8 cellular contexts compared by ENCODE assay signal in the genomic region with DNA sequence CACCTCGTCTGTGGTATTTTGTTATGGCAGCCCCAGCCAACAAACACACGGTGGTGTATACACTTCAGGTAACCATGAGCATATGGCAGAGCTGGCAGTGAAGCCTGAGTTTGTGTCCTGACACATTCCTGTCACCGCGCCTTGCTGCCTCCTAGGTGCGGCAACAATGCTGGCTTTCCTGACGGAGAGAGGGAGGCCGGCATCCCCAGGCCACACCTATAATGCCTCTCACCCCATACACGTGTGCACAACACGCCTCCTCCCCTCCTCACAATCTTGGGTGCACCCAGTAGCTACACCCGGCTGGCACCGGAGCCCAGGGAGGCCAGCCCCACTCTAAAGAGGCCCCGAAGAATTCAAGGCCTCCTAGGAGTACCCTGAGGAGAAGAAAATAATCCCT.
DNase-seq lines count a peak whose midpoint lies in the region; ATAC-seq, FAIRE-seq and TF ChIP-seq lines count a peak whose summit lies in the region.

No MANE protein-coding gene starts in this region.

- no peaks in the 10 kb centered on the region; a peak in 1 of 4 replicates for H3K36me3 ChIP-seq in GM12878 (ENCODE audit: control insufficient read depth in 2 of 2, insufficient read depth in 2 of 2, low read length in 1 of 2)
- no peaks in the 10 kb centered on the region for H3K36me3 ChIP-seq in pancreas
- no peaks in the 10 kb centered on the region for H3K36me3 ChIP-seq in MG63
- peaks cover 0 to 9% (median 0%) of the 10 kb centered on the region in 3 donors for H3K36me3 ChIP-seq in tibial nerve

- TF ChIP-seq EP300 in GM12878 (IDR thresholded peaks at IDR 0.05; ENCODE audit: borderline replicate concordance in 1 of 2, control insufficient read depth in 1 of 2, low read depth in 2 of 2, low read length in 2 of 2) (no peak), tibial nerve (IDR thresholded peaks at IDR 0.05) (no peak)

- SMC1A ChIA-PET in GM12878 (lab: Charles Lee; ENCODE audit: uncharacterized antibody, unreplicated experiment), result interaction anchor here (1.1 to 2.3 kb wide), 3 partner anchors 11 to 17 kb away, joined by 3 to 13 read pairs (median 4); no protein-coding TSS in a partner anchor

- H2AFZ ChIP-seq in GM12878 (ENCODE audit: control insufficient read depth, low read depth, low read length), result peak overlapping the region; percentile 72

- WGBS in GM12878 (ENCODE audit: insufficient coverage, insufficient replicate concordance, low lambda C conversion rate, missing lambda C conversion rate), result 69% methylated on average over 12 of the region's 12 CpGs
- WGBS in pancreas, 2 donors, result 73 to 79% methylated on average over 12 of the region's 12 CpGs
- WGBS in tibial nerve, 2 donors, result 70 to 75% methylated on average over 12 of the region's 12 CpGs

- TF ChIP-seq CTCF in GM12878 (IDR thresholded peaks at IDR 0.05 in 2 of 3, conservative IDR thresholded peaks at IDR 0.05 in 1 of 3; ENCODE audit: control insufficient read depth in 2 of 3, extremely low read depth in 1 of 3, insufficient read depth in 1 of 3, low read depth in 3 of 3, low read length in 3 of 3) (no peak), pancreas (IDR thresholded peaks at IDR 0.05) (no peak), tibial nerve (IDR thresholded peaks at IDR 0.05) (no peak)

- H3K4me1 ChIP-seq in GM12878 (ENCODE audit: control insufficient read depth, insufficient read depth, low read length) (peaks cover 4% of the 10 kb centered on the region; the same call in 1 of the 2 replicates), pancreas (no peaks in the 10 kb centered on the region), tibial nerve (peaks cover 0 to 17% (median 0%) of the 10 kb centered on the region in 4 donors)

- intact Hi-C loops in GM12878 (cut with micrococcal nuclease; ENCODE audit: unreplicated experiment), result loop anchor here (1.0 kb wide), 1 partner anchor 306 kb away; a partner anchor contains a TSS
- intact Hi-C loops in pancreas (cut with DNase I), result no loop called here

- H3K4me3 ChIP-seq in GM12878 (no peak overlapping the region), pancreas (no peak overlapping the region), MG63 (no peak overlapping the region), tibial nerve (no peak overlapping the region)

- DNase-seq in GM12878 (ENCODE audit: low read depth, low spot score) (no peak), pancreas (no peak), MG63 (no peak), tibial nerve (ENCODE audit: low spot score in 2 of 2) (no peak), kidney glomerular epithelial cell (lab: John Stamatoyannopoulos, UW) (no peak)

- H3K9me3 ChIP-seq in GM12878 (replicated peaks; ENCODE audit: control insufficient read depth, insufficient read depth, low read length) (no peaks in the 10 kb centered on the region), pancreas (no peaks in the 10 kb centered on the region), MG63 (no peaks in the 10 kb centered on the region), tibial nerve (no peaks in the 10 kb centered on the region)

- FAIRE-seq in GM12878 (lab: Jason Lieb, UNC) (no peak), pancreas (lab: Jason Lieb, UNC) (no peak)

- RAD21 ChIA-PET in GM12878 (lab: Charles Lee; ENCODE audit: unreplicated experiment), result interaction anchor here (0.9 to 1.4 kb wide), 3 partner anchors 16 to 306 kb away, joined by 3 to 10 read pairs (median 3); a partner anchor contains a TSS

- no peak for TF ChIP-seq RAD21 in GM12878 (IDR thresholded peaks at IDR 0.05; ENCODE audit: insufficient read depth, low read depth, low read length)

- no peak overlapping the region for H3K9ac ChIP-seq in GM12878 (ENCODE audit: control insufficient read depth, insufficient read depth, low read length)

- in situ Hi-C loops in GM12878 (cut with MboI), result loop anchor here (25.0 kb wide), 1 partner anchor 754 kb away; no protein-coding TSS in a partner anchor

- no TSS peak for BruUV-seq in GM12878 (replicated peaks; lab: Mats Ljungman, UMichigan)

- CTCF ChIA-PET in GM12878 (lab: Yijun Ruan, JAX), result interaction anchor here (0.6 to 12.8 kb wide), 13 partner anchors 8 to 753 kb away, joined by 3 to 190 read pairs (median 4); no protein-coding TSS in a partner anchor

- H3K27me3 ChIP-seq in GM12878 (replicated peaks in 1 of 2; ENCODE audit: control insufficient read depth in 2 of 2, insufficient read depth in 2 of 2, low read length in 1 of 2) (no peaks in the 10 kb centered on the region), pancreas (no peaks in the 10 kb centered on the region), MG63 (no peaks in the 10 kb centered on the region), tibial nerve (no peaks in the 10 kb centered on the region)

- POLR2A ChIA-PET in GM12878 (lab: Charles Lee), result interaction anchor here (0.6 to 1.2 kb wide), 2 partner anchors 16 to 27 kb away, joined by 3 to 9 read pairs; no protein-coding TSS in a partner anchor

- H3K79me2 ChIP-seq in GM12878 (ENCODE audit: control insufficient read depth, insufficient read depth, low read length), result no peaks in the 10 kb centered on the region

- no peaks in the 10 kb centered on the region for H4K20me1 ChIP-seq in GM12878 (ENCODE audit: control insufficient read depth, insufficient read depth)

- TF ChIP-seq POLR2A in GM12878 (IDR thresholded peaks at IDR 0.05; ENCODE audit: low read depth, low read length) (no peak), tibial nerve (IDR thresholded peaks at IDR 0.05) (no peak)

- H3K4me2 ChIP-seq in GM12878 (ENCODE audit: control insufficient read depth, insufficient read depth), result no peak overlapping the region

- ATAC-seq in GM19395 (IDR thresholded peaks at IDR 0.05; ENCODE audit: unreplicated experiment) (peak; percentile 24), HG03095 (IDR thresholded peaks at IDR 0.05; ENCODE audit: unreplicated experiment) (peak; percentile 17), GM12878 (peak; percentile 49), pancreas (peak; percentile 9 to 49 (median 18)), HG03108 (IDR thresholded peaks at IDR 0.05; ENCODE audit: unreplicated experiment) (no peak)

- no peak overlapping the region for H3K27ac ChIP-seq in GM12878 (ENCODE audit: control insufficient read depth, insufficient read depth)
- no peak overlapping the region for H3K27ac ChIP-seq in pancreas
- peak overlapping the region in 1 of 4 donors; percentile 2 for H3K27ac ChIP-seq in tibial nerve

TF ChIP-seq in GM12878, 131 proteins besides CTCF, POLR2A, EP300 and RAD21 (continues in another document):
- TF ChIP-seq SIN3A (IDR thresholded peaks at IDR 0.05; ENCODE audit: low read depth, low read length), result no peak
- TF ChIP-seq RELA (IDR thresholded peaks at IDR 0.05; ENCODE audit: borderline replicate concordance, partially characterized antibody), result no peak
- TF ChIP-seq, protein P1, sequence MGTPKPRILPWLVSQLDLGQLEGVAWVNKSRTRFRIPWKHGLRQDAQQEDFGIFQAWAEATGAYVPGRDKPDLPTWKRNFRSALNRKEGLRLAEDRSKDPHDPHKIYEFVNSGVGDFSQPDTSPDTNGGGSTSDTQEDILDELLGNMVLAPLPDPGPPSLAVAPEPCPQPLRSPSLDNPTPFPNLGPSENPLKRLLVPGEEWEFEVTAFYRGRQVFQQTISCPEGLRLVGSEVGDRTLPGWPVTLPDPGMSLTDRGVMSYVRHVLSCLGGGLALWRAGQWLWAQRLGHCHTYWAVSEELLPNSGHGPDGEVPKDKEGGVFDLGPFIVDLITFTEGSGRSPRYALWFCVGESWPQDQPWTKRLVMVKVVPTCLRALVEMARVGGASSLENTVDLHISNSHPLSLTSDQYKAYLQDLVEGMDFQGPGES (IDR thresholded peaks at IDR 0.05), result no peak
- TF ChIP-seq ZNF384 (IDR thresholded peaks at IDR 0.05; ENCODE audit: borderline replicate concordance, low read depth, low read length), result no peak
- TF ChIP-seq ESRRA (IDR thresholded peaks at IDR 0.05; ENCODE audit: low read length), result no peak
- no peak for TF ChIP-seq NFXL1 (IDR thresholded peaks at IDR 0.05; ENCODE audit: borderline replicate concordance)
- TF ChIP-seq, protein P2, sequence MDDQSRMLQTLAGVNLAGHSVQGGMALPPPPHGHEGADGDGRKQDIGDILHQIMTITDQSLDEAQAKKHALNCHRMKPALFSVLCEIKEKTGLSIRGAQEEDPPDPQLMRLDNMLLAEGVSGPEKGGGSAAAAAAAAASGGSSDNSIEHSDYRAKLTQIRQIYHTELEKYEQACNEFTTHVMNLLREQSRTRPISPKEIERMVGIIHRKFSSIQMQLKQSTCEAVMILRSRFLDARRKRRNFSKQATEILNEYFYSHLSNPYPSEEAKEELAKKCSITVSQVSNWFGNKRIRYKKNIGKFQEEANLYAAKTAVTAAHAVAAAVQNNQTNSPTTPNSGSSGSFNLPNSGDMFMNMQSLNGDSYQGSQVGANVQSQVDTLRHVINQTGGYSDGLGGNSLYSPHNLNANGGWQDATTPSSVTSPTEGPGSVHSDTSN (IDR thresholded peaks at IDR 0.05; ENCODE audit: insufficient replicate concordance, low read depth, low read length), result no peak
- no peak for TF ChIP-seq SPI1 (IDR thresholded peaks at IDR 0.05; ENCODE audit: borderline replicate concordance, insufficient read depth, low read depth, low read length)
- no peak for TF ChIP-seq YBX1 (IDR thresholded peaks at IDR 0.05)
- TF ChIP-seq JUND (IDR thresholded peaks at IDR 0.05; ENCODE audit: low read depth, low read length), result no peak
- TF ChIP-seq, protein P3, sequence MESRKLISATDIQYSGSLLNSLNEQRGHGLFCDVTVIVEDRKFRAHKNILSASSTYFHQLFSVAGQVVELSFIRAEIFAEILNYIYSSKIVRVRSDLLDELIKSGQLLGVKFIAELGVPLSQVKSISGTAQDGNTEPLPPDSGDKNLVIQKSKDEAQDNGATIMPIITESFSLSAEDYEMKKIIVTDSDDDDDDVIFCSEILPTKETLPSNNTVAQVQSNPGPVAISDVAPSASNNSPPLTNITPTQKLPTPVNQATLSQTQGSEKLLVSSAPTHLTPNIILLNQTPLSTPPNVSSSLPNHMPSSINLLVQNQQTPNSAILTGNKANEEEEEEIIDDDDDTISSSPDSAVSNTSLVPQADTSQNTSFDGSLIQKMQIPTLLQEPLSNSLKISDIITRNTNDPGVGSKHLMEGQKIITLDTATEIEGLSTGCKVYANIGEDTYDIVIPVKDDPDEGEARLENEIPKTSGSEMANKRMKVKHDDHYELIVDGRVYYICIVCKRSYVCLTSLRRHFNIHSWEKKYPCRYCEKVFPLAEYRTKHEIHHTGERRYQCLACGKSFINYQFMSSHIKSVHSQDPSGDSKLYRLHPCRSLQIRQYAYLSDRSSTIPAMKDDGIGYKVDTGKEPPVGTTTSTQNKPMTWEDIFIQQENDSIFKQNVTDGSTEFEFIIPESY (IDR thresholded peaks at IDR 0.05), result no peak
- no peak for TF ChIP-seq ZZZ3 (IDR thresholded peaks at IDR 0.05; ENCODE audit: control insufficient read depth, insufficient read length, low read depth)
- TF ChIP-seq SUZ12 (IDR thresholded peaks at IDR 0.05; ENCODE audit: unreplicated experiment), result no peak
- TF ChIP-seq TAF1 (IDR thresholded peaks at IDR 0.05; ENCODE audit: borderline replicate concordance, low read depth, low read length), result no peak
- no peak for TF ChIP-seq ZNF622 (IDR thresholded peaks at IDR 0.05)
- TF ChIP-seq HDGF (IDR thresholded peaks at IDR 0.05), result no peak
- no peak for TF ChIP-seq SREBF1 (IDR thresholded peaks at IDR 0.05; ENCODE audit: low read length)
